Comparison of ENCODE assay signal across 14 cellular contexts in genomic region chr2:201968476-201968875, GRCh38.
A peak's percentile ranks its signal among the peaks of the same experiment; 100 is the strongest.
DNase-seq lines count a peak whose midpoint lies in the region; ATAC-seq and TF ChIP-seq lines count a peak whose summit lies in the region.
"Had no signal": no experiment of that assay in that cellular context is flagged by ENCODE, and none has a peak within 500 bp of the region (broad histone marks: within the 10 kb centered on the region; RNA-seq: fewer than 3 reads in every experiment).

No MANE protein-coding gene starts in this region.

- H3K18ac ChIP-seq in trophoblast cell (ENCODE audit: low read length), result no peak overlapping the region

- ATAC-seq in lower lobe of right lung, result no peak
- no peak for ATAC-seq in HG03159 (IDR thresholded peaks at IDR 0.05; ENCODE audit: unreplicated experiment)
- ATAC-seq: CD8-positive, alpha-beta T cell had no signal

- H3K27ac ChIP-seq in lower lobe of right lung (no peak overlapping the region), trophoblast cell (ENCODE audit: low read depth, low read length) (no peak overlapping the region)

- H3K9me3 ChIP-seq in Caco-2 (no peaks in the 10 kb centered on the region), lower lobe of right lung (no peaks in the 10 kb centered on the region), trophoblast cell (ENCODE audit: insufficient read depth, low read depth, low read length) (peaks cover 2% of the 10 kb centered on the region)

- H3K27me3 ChIP-seq in Caco-2 (replicated peaks; ENCODE audit: control insufficient read depth, insufficient read depth, low read length) (no peaks in the 10 kb centered on the region), lower lobe of right lung (ENCODE audit: low read depth) (no peaks in the 10 kb centered on the region), trophoblast cell (ENCODE audit: insufficient read depth, low read length) (no peaks in the 10 kb centered on the region)
- H3K27me3 ChIP-seq: BLaER1 treated with 17β-estradiol and CSF1 and Interleukin-3, amounts not matched to agents 10 nM and 100 nM had no signal

- peaks cover 1% of the 10 kb centered on the region for H3K79me1 ChIP-seq in trophoblast cell (ENCODE audit: low read length)

- H2AFZ ChIP-seq in trophoblast cell (ENCODE audit: insufficient read depth, low read length, poor library complexity), result no peak overlapping the region

- H4K91ac ChIP-seq in trophoblast cell (ENCODE audit: low read depth, low read length), result peak overlapping the region; percentile 33

- H3K4me1 Mint-ChIP-seq in Caco-2 (ENCODE audit: low read depth, unreplicated experiment), result peaks cover 15% of the 10 kb centered on the region
- peaks cover 53% of the 10 kb centered on the region for H3K4me1 Mint-ChIP-seq in chondrocyte (ENCODE audit: low read depth)
- H3K4me1 Mint-ChIP-seq: B cell had no signal

- DNase-seq in Caco-2 (no peak), chondrocyte (ENCODE audit: low spot score) (peak; percentile 69), lower lobe of right lung (peak; percentile 25), trophoblast cell (no peak), posterior vena cava (ENCODE audit: low spot score) (no peak)
- DNase-seq: CD8-positive, alpha-beta T cell; DMS 273 treated with DMSO at 0.1 percent for 48 hours; DMS53; GOT3; H9 had no signal

- no peak overlapping the region for H3K4me3 Mint-ChIP-seq in Caco-2 (ENCODE audit: unreplicated experiment)
- H3K4me3 Mint-ChIP-seq in chondrocyte (ENCODE audit: unreplicated experiment), result no peak overlapping the region
- H3K4me3 Mint-ChIP-seq: B cell; CD8-positive, alpha-beta T cell; H9; IgD-negative memory B cell had no signal

- no peaks in the 10 kb centered on the region for H3K36me3 Mint-ChIP-seq in Caco-2 (ENCODE audit: insufficient read depth, unreplicated experiment)
- H3K36me3 Mint-ChIP-seq in chondrocyte (ENCODE audit: low read depth), result no peaks in the 10 kb centered on the region
- H3K36me3 Mint-ChIP-seq: CD8-positive, alpha-beta T cell; IgD-negative memory B cell had no signal

- H2BK5ac ChIP-seq in trophoblast cell (ENCODE audit: low read depth, low read length, poor library complexity), result no peak overlapping the region

- no peaks in the 10 kb centered on the region for H3K27me3 Mint-ChIP-seq in Caco-2 (ENCODE audit: insufficient read depth, unreplicated experiment)
- H3K27me3 Mint-ChIP-seq in chondrocyte (ENCODE audit: low read depth), result no peaks in the 10 kb centered on the region

- no peak overlapping the region for H3K4ac ChIP-seq in trophoblast cell (ENCODE audit: low read depth, low read length)

- no peak overlapping the region for H3K4me3 ChIP-seq in Caco-2 (ENCODE audit: low read depth, low read length)
- no peak overlapping the region for H3K4me3 ChIP-seq in lower lobe of right lung
- H3K4me3 ChIP-seq in trophoblast cell (ENCODE audit: low read depth, low read length), result no peak overlapping the region
- H3K4me3 ChIP-seq: BLaER1 treated with 17β-estradiol and CSF1 and Interleukin-3, amounts not matched to agents 10 nM and 100 nM had no signal

- no peak overlapping the region for H3K23ac ChIP-seq in trophoblast cell (ENCODE audit: low read length)

- no peak overlapping the region for H3K14ac ChIP-seq in trophoblast cell (ENCODE audit: low read length)

- H3K36me3 ChIP-seq in Caco-2 (ENCODE audit: control insufficient read depth, insufficient read depth, low read length) (no peaks in the 10 kb centered on the region), lower lobe of right lung (no peaks in the 10 kb centered on the region), trophoblast cell (ENCODE audit: control insufficient read depth in 1 of 2, insufficient read depth in 2 of 2, low read length in 2 of 2) (no peaks in the 10 kb centered on the region)
- H3K36me3 ChIP-seq: BLaER1 treated with 17β-estradiol and CSF1 and Interleukin-3, amounts not matched to agents 10 nM and 100 nM had no signal

- no TSS peak for BruUV-seq in Caco-2 (replicated peaks; lab: Mats Ljungman, UMichigan)

- TF ChIP-seq CTCF in Caco-2 (IDR thresholded peaks at IDR 0.05; ENCODE audit: insufficient read depth in 1 of 2, low read depth in 1 of 2, low read length in 1 of 2, severe bottlenecking in 1 of 2, unreplicated experiment in 1 of 2) (no peak), chondrocyte (IDR thresholded peaks at IDR 0.05) (no peak), lower lobe of right lung (IDR thresholded peaks at IDR 0.05) (no peak)

- no peak overlapping the region for H2BK120ac ChIP-seq in trophoblast cell (ENCODE audit: insufficient read depth, low read length, poor library complexity)

- no peak overlapping the region for H2AK5ac ChIP-seq in trophoblast cell (ENCODE audit: low read length)

- POLR2A ChIA-PET in Caco-2 (lab: Charles Lee), result no interaction called here

- H3K9me3 Mint-ChIP-seq in Caco-2 (ENCODE audit: unreplicated experiment) (no peaks in the 10 kb centered on the region), chondrocyte (ENCODE audit: low read depth) (no peaks in the 10 kb centered on the region)
- H3K9me3 Mint-ChIP-seq: CD8-positive, alpha-beta T cell had no signal

- no peak overlapping the region for H3K9ac ChIP-seq in trophoblast cell (ENCODE audit: low read length)
- H3K9ac ChIP-seq: BLaER1 treated with 17β-estradiol and CSF1 and Interleukin-3, amounts not matched to agents 10 nM and 100 nM had no signal

- H3K27ac Mint-ChIP-seq in Caco-2 (ENCODE audit: unreplicated experiment) (peak overlapping the region; percentile 12), chondrocyte (ENCODE audit: unreplicated experiment) (no peak overlapping the region)
- H3K27ac Mint-ChIP-seq: B cell; CD8-positive, alpha-beta T cell; IgD-negative memory B cell had no signal

- no peaks in the 10 kb centered on the region for H3K79me2 ChIP-seq in trophoblast cell (ENCODE audit: control insufficient read depth, insufficient read depth, low read length, poor library complexity)

- H4K12ac ChIP-seq in trophoblast cell (ENCODE audit: low read depth, low read length), result no peak overlapping the region

- no CpG with 5 or more reads among the region's 10 CpGs for WGBS in trophoblast cell (ENCODE audit: extremely low coverage, insufficient coverage, insufficient read length)

- H3K4me2 ChIP-seq in trophoblast cell (ENCODE audit: low read length), result no peak overlapping the region

- CTCF ChIA-PET in Caco-2 (lab: Charles Lee), result interaction anchor here (0.7 kb wide), 1 partner anchor 92 kb away, joined by 3 read pairs; no protein-coding TSS in a partner anchor

- H4K8ac ChIP-seq in trophoblast cell (ENCODE audit: low read depth, low read length), result no peak overlapping the region

- intact Hi-C loops in Caco-2 (cut with micrococcal nuclease; ENCODE audit: unreplicated experiment) (no loop called here), lower lobe of right lung (cut with DNase I) (no loop called here), posterior vena cava (cut with DNase I) (no loop called here)

- H3K4me1 ChIP-seq in Caco-2, result peaks cover 15% of the 10 kb centered on the region
- H3K4me1 ChIP-seq in lower lobe of right lung, result no peaks in the 10 kb centered on the region
- H3K4me1 ChIP-seq in trophoblast cell (ENCODE audit: control insufficient read depth in 1 of 2, insufficient read depth in 2 of 2, low read length in 2 of 2), result peaks cover 12 to 13% of the 10 kb centered on the region in 2 experiments

- no peak overlapping the region for H2BK12ac ChIP-seq in trophoblast cell (ENCODE audit: low read length)

Comparison
In these comparisons a context has a peak if more than half of its experiments do, and no peak if none do; other contexts are left out.
1. DNase-seq: peak in chondrocyte (single experiment) and lower lobe of right lung (single experiment); none in Caco-2 (0 of 2), trophoblast cell (0 of 2) and posterior vena cava (single experiment).